ENCODE assay signal across 15 cellular contexts in the genomic region with DNA sequence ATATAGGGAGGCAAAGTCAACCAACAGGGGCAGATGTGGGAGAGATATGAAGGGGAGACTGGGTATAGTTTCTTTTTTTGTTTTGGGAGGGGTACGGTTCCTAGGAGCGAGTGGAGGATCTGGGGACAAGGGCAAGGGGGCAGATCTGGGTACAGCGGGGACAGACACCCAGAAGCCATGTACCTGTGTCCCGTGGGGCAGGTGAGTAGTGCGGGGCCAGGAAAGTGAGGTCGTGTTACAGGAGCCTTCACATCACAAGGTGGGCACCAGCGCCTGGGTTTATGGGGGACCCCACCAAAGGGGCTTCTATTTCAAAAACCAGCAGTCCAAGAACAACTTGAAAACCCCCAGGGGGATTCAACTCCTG. TPM values are rescaled to one million over a fixed set of nuclear protein-coding genes. Genes with fewer than 3 reads are reported as not detected.
DNase-seq lines count a peak whose midpoint lies in the region; ATAC-seq and TF ChIP-seq lines count a peak whose summit lies in the region.
"Had no signal": no experiment of that assay in that cellular context is flagged by ENCODE, and none has a peak within 500 bp of the region (broad histone marks: within the 10 kb centered on the region; RNA-seq: fewer than 3 reads in every experiment).

No MANE protein-coding gene starts in this region.

- H3K27me3 ChIP-seq in layer of hippocampus (ENCODE audit: control insufficient read depth, insufficient read depth, low read length) = no peaks in the 10 kb centered on the region
- no peaks in the 10 kb centered on the region for H3K27me3 ChIP-seq in suprapubic skin
- H3K27me3 ChIP-seq: left lung had no signal

- TF ChIP-seq EP300 in suprapubic skin (IDR thresholded peaks at IDR 0.05) = no peak

- CTCF ChIA-PET in RWPE1 (lab: Yijun Ruan, JAX) = interaction anchor here (0.5 kb wide), 1 partner anchor 77 kb away, joined by 4 read pairs; no protein-coding TSS in a partner anchor

- no peak for DNase-seq in activated T-cell treated with anti-CD3 and anti-CD28 coated beads, Interleukin-2, amount 50 U/mL, for 24 hours
- DNase-seq in activated T-cell treated with anti-CD3 and anti-CD28 coated beads, Interleukin-2, amount 50 U/mL, for 1 hour = no peak
- DNase-seq in RWPE1 (ENCODE audit: low spot score) = no peak
- DNase-seq in suprapubic skin (ENCODE audit: low spot score in 2 of 2) = no peak
- no peak for DNase-seq in anterior cingulate cortex (lab: John Stamatoyannopoulos, UW)
- DNase-seq: NCI-H1105; NCI-H2171 treated with DMSO at 0.1 percent for 48 hours; retina; stimulated activated CD4-positive, alpha-beta T cell treated with anti-CD3 and anti-CD28 coated beads, Interleukin-1b, Interleukin-23, amount 100 ng/mL, for 48 hours had no signal

- no peak for TF ChIP-seq POLR2A in suprapubic skin (IDR thresholded peaks at IDR 0.05)

- WGBS in suprapubic skin = 90% methylated on average over 7 of the region's 7 CpGs

- H3K9me3 ChIP-seq in suprapubic skin = no peaks in the 10 kb centered on the region
- H3K9me3 ChIP-seq: left lung had no signal

- POLR2A ChIA-PET in RWPE1 (lab: Yijun Ruan, JAX; ENCODE audit: low non-redundant PET) = no interaction called here

- H3K4me3 Mint-ChIP-seq in activated T-cell treated with anti-CD3 and anti-CD28 coated beads, Interleukin-2, amount 50 U/mL, for 24 hours = peak overlapping the region; percentile 28

- H3K27ac Mint-ChIP-seq in activated T-cell treated with anti-CD3 and anti-CD28 coated beads, Interleukin-2, amount 50 U/mL, for 24 hours = peak overlapping the region; percentile 85

- H3K27ac ChIP-seq in RWPE1 (peak overlapping the region; percentile 45), layer of hippocampus (ENCODE audit: low read depth, low read length) (peak overlapping the region; percentile 38), suprapubic skin (peak overlapping the region; percentile 28)
- H3K27ac ChIP-seq: VCaP had no signal

- H3K4me1 ChIP-seq in suprapubic skin = peaks cover 25% of the 10 kb centered on the region

- H3K4me3 ChIP-seq in suprapubic skin = no peak overlapping the region
- H3K4me3 ChIP-seq: left lung had no signal

- H3K4me1 Mint-ChIP-seq in activated T-cell treated with anti-CD3 and anti-CD28 coated beads, Interleukin-2, amount 50 U/mL, for 24 hours (ENCODE audit: low read depth) = peaks cover 85% of the 10 kb centered on the region

- peaks cover 74% of the 10 kb centered on the region for H3K36me3 Mint-ChIP-seq in activated T-cell treated with anti-CD3 and anti-CD28 coated beads, Interleukin-2, amount 50 U/mL, for 24 hours (ENCODE audit: low read depth)

- TF ChIP-seq CTCF in RWPE1 (conservative IDR thresholded peaks at IDR 0.05; ENCODE audit: low read depth) (no peak), suprapubic skin (IDR thresholded peaks at IDR 0.05) (no peak)

- ATAC-seq in GM21576 (IDR thresholded peaks at IDR 0.05; ENCODE audit: unreplicated experiment) = no peak
- no peak for ATAC-seq in GM18870 (IDR thresholded peaks at IDR 0.05; ENCODE audit: unreplicated experiment)
- ATAC-seq: left lung, SK-N-SH treated with all-trans-retinoic acid at 6 μM for 48 hours had no signal

- no peaks in the 10 kb centered on the region for H3K36me3 ChIP-seq in suprapubic skin

- H3K27me3 Mint-ChIP-seq in activated T-cell treated with anti-CD3 and anti-CD28 coated beads, Interleukin-2, amount 50 U/mL, for 24 hours = no peaks in the 10 kb centered on the region

- no peaks in the 10 kb centered on the region for H3K9me3 Mint-ChIP-seq in activated T-cell treated with anti-CD3 and anti-CD28 coated beads, Interleukin-2, amount 50 U/mL, for 24 hours

RNA-seq across cellular contexts. Expression of gene LITAF, which starts 11.5 kb away (rescaled TPM):
- total RNA-seq in suprapubic skin = 10 to 100 TPM; 48.8 to 82.2 (median 72.8) TPM
